In the genomic region with DNA sequence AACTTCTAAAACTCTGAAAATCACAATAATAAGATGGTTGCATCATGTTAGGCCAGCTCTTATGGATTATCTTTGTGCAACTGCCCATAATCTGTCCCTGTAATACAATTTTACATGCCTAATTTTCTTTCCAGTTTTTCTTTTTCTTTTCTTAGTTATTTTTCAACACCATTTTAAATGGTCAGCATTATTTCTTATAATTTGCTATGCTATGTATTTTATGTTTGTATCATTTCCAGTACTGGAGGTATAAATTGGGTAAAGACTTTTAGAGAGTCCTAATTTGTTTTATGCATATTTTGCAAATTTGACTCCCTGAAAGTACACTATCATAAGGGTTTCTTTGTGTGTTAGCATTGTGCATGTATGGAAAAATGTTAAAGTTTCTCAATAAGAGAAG, we compare ENCODE assay signal across 26 cellular contexts.
"Had no signal": no experiment of that assay in that cellular context is flagged by ENCODE, and none has a peak within 500 bp of the region (broad histone marks: within the 10 kb centered on the region; RNA-seq: fewer than 3 reads in every experiment).

No MANE protein-coding gene starts in this region.

- H3K9me3 ChIP-seq: colonic mucosa, esophagus squamous epithelium, gastroesophageal sphincter, heart left ventricle, left lung, lower lobe of right lung, mucosa of descending colon had no signal

- H3K79me2 ChIP-seq: hepatocyte had no signal

- H3K4me3 ChIP-seq: colonic mucosa, esophagus squamous epithelium, gastroesophageal sphincter, heart left ventricle, hepatocyte, left lung, lower lobe of right lung, mucosa of descending colon had no signal

- DNase-seq: colonic mucosa; cortex of kidney; effector CD8-positive, alpha-beta T cell; effector memory CD8-positive, alpha-beta T cell; endodermal cell; erythroblast; esophagus squamous epithelium; foreskin fibroblast; heart left ventricle; hypothalamus; left cardiac atrium; left lung; left ventricle myocardium superior; lower lobe of right lung; mesenchymal stem cell; mucosa of descending colon; naive B cell; naive thymus-derived CD8-positive, alpha-beta T cell had no signal

- H3K4me2 ChIP-seq: hepatocyte had no signal

- H2AFZ ChIP-seq: hepatocyte had no signal

- FAIRE-seq: endometrium, frontal cortex, islet of Langerhans, keratinocyte had no signal

- H3K36me3 ChIP-seq: colonic mucosa, esophagus squamous epithelium, gastroesophageal sphincter, heart left ventricle, left lung, lower lobe of right lung had no signal

- ATAC-seq: effector memory CD8-positive, alpha-beta T cell; esophagus mucosa; gastroesophageal sphincter; heart left ventricle; left cardiac atrium; left lung; left ventricle myocardium superior; lower lobe of right lung; mucosa of descending colon; naive thymus-derived CD8-positive, alpha-beta T cell had no signal

- H3K27ac ChIP-seq: colonic mucosa, epithelial cell of prostate, esophagus squamous epithelium, gastroesophageal sphincter, heart left ventricle, hepatocyte, left lung, lower lobe of right lung had no signal

- H3K4me1 ChIP-seq: colonic mucosa, esophagus squamous epithelium, gastroesophageal sphincter, heart left ventricle, left lung, lower lobe of right lung had no signal

- H3K27me3 ChIP-seq: colonic mucosa, esophagus squamous epithelium, gastroesophageal sphincter, heart left ventricle, hepatocyte, left lung had no signal
